ENCODE assay signal across 27 cellular contexts in genomic region chr17:77306048-77306789, GRCh38.
DNase-seq lines count a peak whose midpoint lies in the region; ATAC-seq and TF ChIP-seq lines count a peak whose summit lies in the region.
"Had no signal": no experiment of that assay in that cellular context is flagged by ENCODE, and none has a peak within 500 bp of the region (broad histone marks: within the 10 kb centered on the region; RNA-seq: fewer than 3 reads in every experiment).

No MANE protein-coding gene starts in this region.

- no peak for TF ChIP-seq RAD21 in SK-N-SH (IDR thresholded peaks at IDR 0.05; ENCODE audit: low read length)

- CTCF ChIA-PET in SK-N-SH (lab: Yijun Ruan, JAX), result interaction anchor here (1.0 to 2.2 kb wide), 3 partner anchors 25 to 94 kb away, joined by 3 to 7 read pairs (median 5); no protein-coding TSS in a partner anchor

- H3K27me3 Mint-ChIP-seq in endodermal cell (ENCODE audit: insufficient read depth) (no peaks in the 10 kb centered on the region), nephron progenitor cell (ENCODE audit: low read depth, poor library complexity) (peaks cover 10% of the 10 kb centered on the region)
- H3K27me3 Mint-ChIP-seq: activated CD4-positive, alpha-beta T cell treated with anti-CD3 and anti-CD28 coated beads, Interleukin-2, amount 10 ng/mL, durations not matched to agents 7 days and 5 days; CD4-positive, CD25-positive, alpha-beta regulatory T cell had no signal

- H3K9me3 ChIP-seq in SK-N-SH, result no peaks in the 10 kb centered on the region
- no peaks in the 10 kb centered on the region for H3K9me3 ChIP-seq in endodermal cell (ENCODE audit: control insufficient read depth, low read length)
- H3K9me3 ChIP-seq in testis, result no peaks in the 10 kb centered on the region
- H3K9me3 ChIP-seq: thoracic aorta had no signal

- H3K36me3 Mint-ChIP-seq in endodermal cell (ENCODE audit: low read depth) (peaks cover 14% of the 10 kb centered on the region), nephron progenitor cell (ENCODE audit: low read depth) (no peaks in the 10 kb centered on the region)
- H3K36me3 Mint-ChIP-seq: activated CD8-positive, alpha-beta memory T cell treated with anti-CD3 and anti-CD28 coated beads, Interleukin-2, amount 10 ng/mL, durations not matched to agents 7 days and 5 days; CD4-positive, CD25-positive, alpha-beta regulatory T cell had no signal

- no peak for TF ChIP-seq POLR2A in testis (IDR thresholded peaks at IDR 0.05)

- H2AFZ ChIP-seq in SK-N-SH (ENCODE audit: low read depth), result no peak overlapping the region

- peak overlapping the region; percentile 24 for H3K4me3 Mint-ChIP-seq in endodermal cell
- H3K4me3 Mint-ChIP-seq in nephron progenitor cell, result no peak overlapping the region
- H3K4me3 Mint-ChIP-seq: activated CD4-positive, alpha-beta T cell treated with anti-CD3 and anti-CD28 coated beads, Interleukin-2, amount 10 ng/mL, durations not matched to agents 7 days and 5 days; activated CD8-positive, alpha-beta memory T cell treated with anti-CD3 and anti-CD28 coated beads, Interleukin-2, amount 10 ng/mL, durations not matched to agents 7 days and 5 days; CD4-positive, CD25-positive, alpha-beta regulatory T cell had no signal

- H3K27ac ChIP-seq in SK-N-SH (ENCODE audit: low read depth in 2 of 2, low read length in 1 of 2), result peak overlapping the region in 1 of 2 experiments; percentile 99; a peak in 2 of 4 replicates
- no peak overlapping the region for H3K27ac ChIP-seq in endodermal cell (ENCODE audit: low read depth, low read length)
- H3K27ac ChIP-seq in testis, result no peak overlapping the region
- H3K27ac ChIP-seq: 22Rv1, HL-60, thoracic aorta had no signal

- H3K9ac ChIP-seq in SK-N-SH (no peak overlapping the region), endodermal cell (ENCODE audit: extremely low read depth, low read length, poor library complexity, severe bottlenecking) (no peak overlapping the region)

- peaks cover 42% of the 10 kb centered on the region for H3F3A ChIP-seq in SK-N-SH (replicated peaks; ENCODE audit: insufficient read depth)

- H3K4me3 ChIP-seq in SK-N-SH (ENCODE audit: low read depth in 2 of 2, low read length in 1 of 2) (no peak overlapping the region), endodermal cell (ENCODE audit: low read length) (no peak overlapping the region), testis (no peak overlapping the region)
- H3K4me3 ChIP-seq: thoracic aorta had no signal

- H3K4me1 ChIP-seq in SK-N-SH (ENCODE audit: control insufficient read depth in 1 of 2, insufficient read depth in 2 of 2, low read depth in 1 of 2, low read length in 1 of 2) (peaks cover 49 to 74% of the 10 kb centered on the region in 2 experiments), endodermal cell (ENCODE audit: control insufficient read depth, insufficient read depth, low read length) (peaks cover 13% of the 10 kb centered on the region), testis (peaks cover 15% of the 10 kb centered on the region)

- peak in 1 of 2 experiments; percentile 56; a peak in 1 of 4 replicates for TF ChIP-seq EP300 in SK-N-SH (IDR thresholded peaks at IDR 0.05; ENCODE audit: borderline replicate concordance in 1 of 2, low read depth in 1 of 2, low read length in 1 of 2)

- H3K79me2 ChIP-seq in SK-N-SH (ENCODE audit: insufficient read depth), result 0 out of 2 replicates have a peak, but pooled peaks cover 6% of the 10 kb centered on the region

- no peaks in the 10 kb centered on the region for H3K9me2 ChIP-seq in SK-N-SH

- no peaks in the 10 kb centered on the region for H4K20me1 ChIP-seq in SK-N-SH (ENCODE audit: insufficient read depth)

- no peaks in the 10 kb centered on the region for H3K9me3 Mint-ChIP-seq in endodermal cell
- H3K9me3 Mint-ChIP-seq in nephron progenitor cell, result no peaks in the 10 kb centered on the region
- H3K9me3 Mint-ChIP-seq: activated CD4-positive, alpha-beta T cell treated with anti-CD3 and anti-CD28 coated beads, Interleukin-2, amount 10 ng/mL, durations not matched to agents 7 days and 5 days; CD4-positive, CD25-positive, alpha-beta regulatory T cell had no signal

- H3K27ac Mint-ChIP-seq in endodermal cell, result peak overlapping the region; percentile 91
- H3K27ac Mint-ChIP-seq in nephron progenitor cell, result peak overlapping the region; percentile 51
- H3K27ac Mint-ChIP-seq: activated CD4-positive, alpha-beta T cell treated with anti-CD3 and anti-CD28 coated beads, Interleukin-2, amount 10 ng/mL, durations not matched to agents 7 days and 5 days; activated CD8-positive, alpha-beta memory T cell treated with anti-CD3 and anti-CD28 coated beads, Interleukin-2, amount 10 ng/mL, durations not matched to agents 7 days and 5 days; CD4-positive, CD25-positive, alpha-beta regulatory T cell had no signal

- no peaks in the 10 kb centered on the region for H3K27me3 ChIP-seq in SK-N-SH (ENCODE audit: insufficient read depth)
- no peaks in the 10 kb centered on the region for H3K27me3 ChIP-seq in endodermal cell (ENCODE audit: control insufficient read depth, insufficient read depth, low read length, poor library complexity, severe bottlenecking)
- H3K27me3 ChIP-seq in testis, result no peaks in the 10 kb centered on the region

- TF ChIP-seq CTCF in SK-N-SH (IDR thresholded peaks at IDR 0.05) (no peak), endodermal cell (conservative IDR thresholded peaks at IDR 0.05) (no peak), nephron progenitor cell (IDR thresholded peaks at IDR 0.05) (no peak), testis (IDR thresholded peaks at IDR 0.05) (no peak)

- intact Hi-C loops in testis (cut with DNase I; ENCODE audit: low total_unique reads), result no loop called here

- H3K36me3 ChIP-seq in SK-N-SH (replicated peaks in 1 of 2; ENCODE audit: control insufficient read depth in 1 of 2, insufficient read depth in 2 of 2, low read length in 1 of 2), result peaks cover 0 to 5% of the 10 kb centered on the region in 2 experiments
- H3K36me3 ChIP-seq in endodermal cell (ENCODE audit: control insufficient read depth, insufficient read depth, low read length), result peaks cover 11% of the 10 kb centered on the region
- H3K36me3 ChIP-seq in testis (ENCODE audit: low read depth, missing control alignments), result no peaks in the 10 kb centered on the region
- H3K36me3 ChIP-seq: thoracic aorta had no signal

- no peak overlapping the region for H3K4me2 ChIP-seq in SK-N-SH

- ATAC-seq in SK-N-SH treated with all-trans-retinoic acid at 6 μM for 48 hours (no peak), GM19324 (IDR thresholded peaks at IDR 0.05; ENCODE audit: low FRiP score, unreplicated experiment) (no peak)
- ATAC-seq: activated CD8-positive, alpha-beta memory T cell treated with anti-CD3 and anti-CD28 coated beads, Interleukin-2, amount 10 ng/mL, durations not matched to agents 7 days and 5 days; right cardiac atrium had no signal

- WGBS in SK-N-SH (ENCODE audit: low lambda C conversion rate), result 87% methylated on average over 13 of the region's 13 CpGs
- 92 to 98% methylated on average over 7 to 13 of the region's 13 CpGs for WGBS in endodermal cell (ENCODE audit: insufficient coverage in 1 of 2, insufficient read length in 1 of 2), 2 experiments
- 75 to 90% methylated on average over 11 to 13 of the region's 13 CpGs for WGBS in testis, 2 donors

- DNase-seq in SK-N-SH, result no peak
- DNase-seq in endodermal cell, result no peak
- DNase-seq in nephron progenitor cell, result no peak
- no peak for DNase-seq in occipital lobe (lab: John Stamatoyannopoulos, UW)
- DNase-seq in MV-4-11 (lab: John Stamatoyannopoulos, UW), result no peak
- DNase-seq in testis, result no peak
- DNase-seq: activated CD4-positive, alpha-beta T cell treated with anti-CD3 and anti-CD28 coated beads, Interleukin-2, amount 10 ng/mL, durations not matched to agents 7 days and 5 days; activated CD8-positive, alpha-beta memory T cell treated with anti-CD3 and anti-CD28 coated beads, Interleukin-2, amount 10 ng/mL, durations not matched to agents 7 days and 5 days; activated naive CD4-positive, alpha-beta T cell treated with anti-CD3 and anti-CD28 coated beads, Interleukin-2, amount 50 U/mL, for 16 hours; amygdala; CD4-positive, CD25-positive, alpha-beta regulatory T cell; EL; HCEC 1CT; NCI-H1105 treated with DMSO at 0.1 percent for 48 hours; NCI-H2081 treated with DMSO at 0.1 percent for 48 hours; NCI-H345; NCI-H748 treated with DMSO at 0.1 percent for 48 hours; SIG-M5; stimulated activated CD4-positive, alpha-beta T cell treated with anti-CD3 and anti-CD28 coated beads, Interleukin-12 subunit alpha, Interleukin-12 subunit beta, amount 100 ng/mL, for 4 hours; stimulated activated CD4-positive, alpha-beta T cell treated with anti-CD3 and anti-CD28 coated beads, Interleukin-4, amount 100 ng/mL, for 24 hours; stimulated activated naive CD4-positive, alpha-beta T cell treated with Interleukin-2 at 50 U/mL for 16 hours had no signal

- POLR2A ChIA-PET in SK-N-SH (lab: Yijun Ruan, JAX), result interaction anchor here (1.1 kb wide), 1 partner anchor 19 kb away, joined by 3 read pairs; no protein-coding TSS in a partner anchor

- H3K4me1 Mint-ChIP-seq in endodermal cell (peaks cover 22% of the 10 kb centered on the region), nephron progenitor cell (peaks cover 40% of the 10 kb centered on the region)
- H3K4me1 Mint-ChIP-seq: activated CD4-positive, alpha-beta T cell treated with anti-CD3 and anti-CD28 coated beads, Interleukin-2, amount 10 ng/mL, durations not matched to agents 7 days and 5 days; activated CD8-positive, alpha-beta memory T cell treated with anti-CD3 and anti-CD28 coated beads, Interleukin-2, amount 10 ng/mL, durations not matched to agents 7 days and 5 days; CD4-positive, CD25-positive, alpha-beta regulatory T cell had no signal

TF ChIP-seq in SK-N-SH, 30 proteins besides CTCF, POLR2A, EP300 and RAD21 (continues in another document):
- TF ChIP-seq NFIC (IDR thresholded peaks at IDR 0.05; ENCODE audit: borderline replicate concordance), result no peak
- TF ChIP-seq RCOR1 (IDR thresholded peaks at IDR 0.05; ENCODE audit: low read length), result no peak
- TF ChIP-seq GATA2 (CRISPR knock-in tag; IDR thresholded peaks at IDR 0.05), result peak; percentile 83
- TF ChIP-seq RFX5 (IDR thresholded peaks at IDR 0.05; ENCODE audit: low read length), result no peak
- TF ChIP-seq FOXM1 (IDR thresholded peaks at IDR 0.05; ENCODE audit: low read depth), result no peak
- no peak for TF ChIP-seq MEF2A (IDR thresholded peaks at IDR 0.05; ENCODE audit: borderline replicate concordance, low read depth)
- no peak for TF ChIP-seq SIN3A (IDR thresholded peaks at IDR 0.05; ENCODE audit: borderline replicate concordance, low read depth, low read length)
- TF ChIP-seq TCF12 (IDR thresholded peaks at IDR 0.05), result no peak
